13 cellular contexts compared by ENCODE assay signal in genomic region chr11:9530020-9530628, GRCh38. TPM values are rescaled to one million over a fixed set of nuclear protein-coding genes. Genes with fewer than 3 reads are reported as not detected.
DNase-seq lines count a peak whose midpoint lies in the region; ATAC-seq, FAIRE-seq and TF ChIP-seq lines count a peak whose summit lies in the region.
"Had no signal": no experiment of that assay in that cellular context is flagged by ENCODE, and none has a peak within 500 bp of the region (broad histone marks: within the 10 kb centered on the region; RNA-seq: fewer than 3 reads in every experiment).

No MANE protein-coding gene starts in this region.

- no peak overlapping the region for H3K27ac Mint-ChIP-seq in activated T-helper 2 cell treated with anti-CD3 and anti-CD28 coated beads, Interferon-gamma antibody, Interleukin-2, Interleukin-4, amounts not matched to agents 10 μg/mL and 5 μg/mL and 100 μg/mL, durations not matched to agents 14 hours and 24 hours and 36 hours
- H3K27ac Mint-ChIP-seq: activated CD4-positive, alpha-beta T cell treated with anti-CD3 and anti-CD28 coated beads, Interleukin-2, amount 10 ng/mL, durations not matched to agents 7 days and 5 days; activated T-helper 1 cell treated with anti-CD3 and anti-CD28 coated beads, Interleukin-12 subunit alpha, Interleukin-12 subunit beta, Interleukin-2, Interleukin-4 antibody, amounts not matched to agents 30 ng/mL and 10 ng/mL and 1 ng/mL, durations not matched to agents 14 hours and 24 hours and 36 hours had no signal

- H3K4me3 ChIP-seq in rectal smooth muscle tissue (ENCODE audit: low read length): no peak overlapping the region
- H3K4me3 ChIP-seq in small intestine (ENCODE audit: low read depth in 1 of 2, low read length in 2 of 2): no peak overlapping the region
- H3K4me3 ChIP-seq: left ventricle myocardium inferior had no signal

- H3K4me1 ChIP-seq in foreskin keratinocyte (peaks cover 26% of the 10 kb centered on the region), rectal smooth muscle tissue (ENCODE audit: control insufficient read depth, insufficient read depth, low read length) (peaks cover 23% of the 10 kb centered on the region), small intestine (ENCODE audit: control insufficient read depth in 2 of 2, insufficient read depth in 1 of 2, low read depth in 1 of 2, low read length in 1 of 2) (peaks cover 0 to 3% of the 10 kb centered on the region in 2 donors)

- in situ Hi-C loops in SK-MEL-5 (cut with HindIII; ENCODE audit: low pct_unique_long_range_greater_than_20kb, low sequenced_read_pairs): no loop called here

- 69 to 82% (median 77%) methylated on average over 9 of the region's 9 CpGs for WGBS in small intestine, 3 donors

- H3K9me3 Mint-ChIP-seq in activated T-helper 2 cell treated with anti-CD3 and anti-CD28 coated beads, Interferon-gamma antibody, Interleukin-2, Interleukin-4, amounts not matched to agents 10 μg/mL and 5 μg/mL and 100 μg/mL, durations not matched to agents 14 hours and 24 hours and 36 hours: no peaks in the 10 kb centered on the region
- H3K9me3 Mint-ChIP-seq: activated CD4-positive, alpha-beta T cell treated with anti-CD3 and anti-CD28 coated beads, Interleukin-2, amount 10 ng/mL, durations not matched to agents 7 days and 5 days; activated T-helper 1 cell treated with anti-CD3 and anti-CD28 coated beads, Interleukin-12 subunit alpha, Interleukin-12 subunit beta, Interleukin-2, Interleukin-4 antibody, amounts not matched to agents 30 ng/mL and 10 ng/mL and 1 ng/mL, durations not matched to agents 14 hours and 24 hours and 36 hours had no signal

- no peak overlapping the region for H3K4me3 Mint-ChIP-seq in activated T-helper 2 cell treated with anti-CD3 and anti-CD28 coated beads, Interferon-gamma antibody, Interleukin-2, Interleukin-4, amounts not matched to agents 10 μg/mL and 5 μg/mL and 100 μg/mL, durations not matched to agents 14 hours and 24 hours and 36 hours (ENCODE audit: low read depth)
- H3K4me3 Mint-ChIP-seq: activated CD4-positive, alpha-beta T cell treated with anti-CD3 and anti-CD28 coated beads, Interleukin-2, amount 10 ng/mL, durations not matched to agents 7 days and 5 days; activated T-helper 1 cell treated with anti-CD3 and anti-CD28 coated beads, Interleukin-12 subunit alpha, Interleukin-12 subunit beta, Interleukin-2, Interleukin-4 antibody, amounts not matched to agents 30 ng/mL and 10 ng/mL and 1 ng/mL, durations not matched to agents 14 hours and 24 hours and 36 hours had no signal

- H3K9me3 ChIP-seq in small intestine (ENCODE audit: control insufficient read depth, low read depth): no peaks in the 10 kb centered on the region
- H3K9me3 ChIP-seq: left ventricle myocardium inferior, neutrophil had no signal

- H3K36me3 ChIP-seq in rectal smooth muscle tissue (ENCODE audit: control insufficient read depth, insufficient read depth, low read length) (no peaks in the 10 kb centered on the region), small intestine (ENCODE audit: control insufficient read depth in 2 of 2, insufficient read depth in 2 of 2, low read length in 2 of 2) (peaks cover 0 to 2% of the 10 kb centered on the region in 2 donors)

- H3K4me1 Mint-ChIP-seq in activated T-helper 2 cell treated with anti-CD3 and anti-CD28 coated beads, Interferon-gamma antibody, Interleukin-2, Interleukin-4, amounts not matched to agents 10 μg/mL and 5 μg/mL and 100 μg/mL, durations not matched to agents 14 hours and 24 hours and 36 hours (ENCODE audit: low read depth): no peaks in the 10 kb centered on the region

- peaks cover 24% of the 10 kb centered on the region for H3K36me3 Mint-ChIP-seq in activated T-helper 2 cell treated with anti-CD3 and anti-CD28 coated beads, Interferon-gamma antibody, Interleukin-2, Interleukin-4, amounts not matched to agents 10 μg/mL and 5 μg/mL and 100 μg/mL, durations not matched to agents 14 hours and 24 hours and 36 hours (ENCODE audit: low read depth)

- peak overlapping the region; percentile 43 for H3K27ac ChIP-seq in foreskin keratinocyte
- H3K27ac ChIP-seq in rectal smooth muscle tissue (ENCODE audit: low read depth, low read length): peak overlapping the region; percentile 21
- H3K27ac ChIP-seq in small intestine (ENCODE audit: low read depth in 1 of 2, low read length in 1 of 2): peak overlapping the region in 1 of 2 donors; percentile 27
- H3K27ac ChIP-seq: neutrophil had no signal

- peak; percentile 70 for ATAC-seq in foreskin keratinocyte
- ATAC-seq in HG03097 (IDR thresholded peaks at IDR 0.05; ENCODE audit: low FRiP score, unreplicated experiment): no peak

- intact Hi-C loops in activated T-helper 2 cell treated with anti-CD3 and anti-CD28 coated beads, Interferon-gamma antibody, Interleukin-2, Interleukin-4, amounts not matched to agents 10 μg/mL and 5 μg/mL and 100 μg/mL, durations not matched to agents 14 hours and 24 hours and 36 hours (cut with micrococcal nuclease): no loop called here

- no peaks in the 10 kb centered on the region for H3K27me3 Mint-ChIP-seq in activated T-helper 2 cell treated with anti-CD3 and anti-CD28 coated beads, Interferon-gamma antibody, Interleukin-2, Interleukin-4, amounts not matched to agents 10 μg/mL and 5 μg/mL and 100 μg/mL, durations not matched to agents 14 hours and 24 hours and 36 hours (ENCODE audit: low read depth)
- H3K27me3 Mint-ChIP-seq: activated CD4-positive, alpha-beta T cell treated with anti-CD3 and anti-CD28 coated beads, Interleukin-2, amount 10 ng/mL, durations not matched to agents 7 days and 5 days had no signal

- TF ChIP-seq CTCF in foreskin keratinocyte (conservative IDR thresholded peaks at IDR 0.05): no peak

- H3K9ac ChIP-seq in rectal smooth muscle tissue (ENCODE audit: low read length): peak overlapping the region; percentile 11

- FAIRE-seq in small intestine (lab: Jason Lieb, UNC): no peak

- H3K27me3 ChIP-seq in foreskin keratinocyte: no peaks in the 10 kb centered on the region
- no peaks in the 10 kb centered on the region for H3K27me3 ChIP-seq in rectal smooth muscle tissue (ENCODE audit: control insufficient read depth, insufficient read depth, low read length)
- no peaks in the 10 kb centered on the region for H3K27me3 ChIP-seq in small intestine (ENCODE audit: control insufficient read depth in 2 of 2, insufficient read depth in 2 of 2, low read length in 2 of 2)
- H3K27me3 ChIP-seq: neutrophil had no signal

- peak; percentile 85 for DNase-seq in ELF-1 (ENCODE audit: low read depth, low spot score)
- peak; percentile 34 for DNase-seq in SK-MEL-5 (ENCODE audit: low read depth, low spot score)
- DNase-seq in foreskin keratinocyte: peak in 1 of 2 donors; percentile 66
- DNase-seq in small intestine: no peak
- no peak for DNase-seq in AML-193 (lab: John Stamatoyannopoulos, UW)
- no peak for DNase-seq in activated T-helper 2 cell treated with anti-CD3 and anti-CD28 coated beads, Interferon-gamma antibody, Interleukin-2, Interleukin-4, amounts not matched to agents 10 μg/mL and 5 μg/mL and 100 μg/mL, durations not matched to agents 14 hours and 24 hours and 36 hours (ENCODE audit: low spot score)
- DNase-seq: activated CD4-positive, alpha-beta T cell treated with anti-CD3 and anti-CD28 coated beads, Interleukin-2, amount 10 ng/mL, durations not matched to agents 7 days and 5 days; left ventricle myocardium inferior; T-helper 1 cell had no signal

RNA-seq across cellular contexts. Expression of gene WEE1, which starts 43.3 kb away (rescaled TPM):
- total RNA-seq in SK-MEL-5 (2014; rRNA removed; shearing (Covaris generic)): 23.7 and 30.1 TPM in 2 replicates
- polyA plus RNA-seq in SK-MEL-5 (2015; cell fraction: cytosol; rRNA removed): 31.2 and 38.4 TPM in 2 replicates
- 69.8 and 97.0 TPM in 2 replicates for polyA plus RNA-seq in SK-MEL-5 (2015; cell fraction: nucleus; rRNA removed)
- total RNA-seq in foreskin keratinocyte: 39.6 and 43.6 TPM in 2 replicates
- polyA plus RNA-seq in foreskin keratinocyte: 10.3 and 14.2 TPM in 2 replicates
- 1 to 10 TPM; 4.6 to 9.7 (median 6.3) TPM for polyA plus RNA-seq in small intestine
- total RNA-seq in activated T-helper 2 cell treated with anti-CD3 and anti-CD28 coated beads, Interferon-gamma antibody, Interleukin-2, Interleukin-4, amounts not matched to agents 10 μg/mL and 5 μg/mL and 100 μg/mL, durations not matched to agents 14 hours and 24 hours and 36 hours: 48.6 and 49.6 TPM in 2 replicates

Comparison
In these comparisons a context has a peak if more than half of its experiments do, and no peak if none do; other contexts are left out.
1. DNase-seq: peak in ELF-1 (single experiment) and SK-MEL-5 (single experiment); none in small intestine (single experiment), AML-193 (0 of 2) and activated T-helper 2 cell treated with anti-CD3 and anti-CD28 coated beads, Interferon-gamma antibody, Interleukin-2, Interleukin-4, amounts not matched to agents 10 μg/mL and 5 μg/mL and 100 μg/mL, durations not matched to agents 14 hours and 24 hours and 36 hours (single experiment).